ENCODE assay signal across 14 cellular contexts in genomic region chr11:92978226-92979111, GRCh38. TPM values are rescaled to one million over a fixed set of nuclear protein-coding genes. Genes with fewer than 3 reads are reported as not detected.
DNase-seq lines count a peak whose midpoint lies in the region; ATAC-seq and TF ChIP-seq lines count a peak whose summit lies in the region.
"Had no signal": no experiment of that assay in that cellular context is flagged by ENCODE, and none has a peak within 500 bp of the region (broad histone marks: within the 10 kb centered on the region; RNA-seq: fewer than 3 reads in every experiment).

No MANE protein-coding gene starts in this region.

- BruUV-seq in Caco-2 (replicated peaks; lab: Mats Ljungman, UMichigan), result no TSS peak

- H3K27me3 ChIP-seq in RWPE2 (ENCODE audit: insufficient read depth, poor library complexity, severe bottlenecking) (no peaks in the 10 kb centered on the region), suprapubic skin (no peaks in the 10 kb centered on the region), Caco-2 (replicated peaks; ENCODE audit: control insufficient read depth, insufficient read depth, low read length) (no peaks in the 10 kb centered on the region)

- TF ChIP-seq POLR2A in suprapubic skin (IDR thresholded peaks at IDR 0.05), result no peak

- H3K4me1 ChIP-seq in RWPE2 (ENCODE audit: insufficient read depth, poor library complexity, severe bottlenecking), result peaks cover 10% of the 10 kb centered on the region
- no peaks in the 10 kb centered on the region for H3K4me1 ChIP-seq in suprapubic skin
- no peaks in the 10 kb centered on the region for H3K4me1 ChIP-seq in Caco-2

- peaks cover 8% of the 10 kb centered on the region for H3K27me3 Mint-ChIP-seq in Caco-2 (ENCODE audit: insufficient read depth, unreplicated experiment)

- ATAC-seq in RWPE2 (ENCODE audit: low read depth) (peak; percentile 66), left cardiac atrium (peak in 1 of 2 donors; percentile 73), HG02852 (IDR thresholded peaks at IDR 0.05; ENCODE audit: unreplicated experiment) (no peak)
- ATAC-seq: activated T-cell treated with anti-CD3 and anti-CD28 coated beads, Interleukin-2, amount 50 U/mL, for 4 hours; CD8-positive, alpha-beta T cell had no signal

- WGBS in suprapubic skin, result 47% methylated on average over 7 of the region's 7 CpGs

- TF ChIP-seq CTCF in RWPE2 (IDR thresholded peaks at IDR 0.05; ENCODE audit: poor library complexity, severe bottlenecking) (no peak), suprapubic skin (IDR thresholded peaks at IDR 0.05) (no peak), Caco-2 (IDR thresholded peaks at IDR 0.05; ENCODE audit: insufficient read depth in 1 of 2, low read depth in 1 of 2, low read length in 1 of 2, severe bottlenecking in 1 of 2, unreplicated experiment in 1 of 2) (no peak)

- peak overlapping the region; percentile 53 for H3K27ac ChIP-seq in RWPE2 (ENCODE audit: poor library complexity, severe bottlenecking)
- H3K27ac ChIP-seq in suprapubic skin, result no peak overlapping the region

- no peaks in the 10 kb centered on the region for H3K36me3 Mint-ChIP-seq in Caco-2 (ENCODE audit: insufficient read depth, unreplicated experiment)
- H3K36me3 Mint-ChIP-seq: CD8-positive, alpha-beta T cell; naive B cell; type B pancreatic cell had no signal

- CTCF ChIA-PET in Caco-2 (lab: Charles Lee), result no interaction called here

- TF ChIP-seq EP300 in suprapubic skin (IDR thresholded peaks at IDR 0.05), result no peak

- H3K9me3 Mint-ChIP-seq in Caco-2 (ENCODE audit: unreplicated experiment), result no peaks in the 10 kb centered on the region
- H3K9me3 Mint-ChIP-seq: activated T-cell treated with anti-CD3 and anti-CD28 coated beads, Interleukin-2, amount 50 U/mL, for 4 hours; CD8-positive, alpha-beta T cell; type B pancreatic cell had no signal

- DNase-seq in DMS153 (lab: John Stamatoyannopoulos, UW), result peak; percentile 97
- peak; percentile 93 for DNase-seq in NCI-H1436 treated with DMSO at 0.1 percent for 48 hours (lab: John Stamatoyannopoulos, UW)
- DNase-seq in RWPE2 (ENCODE audit: low spot score), result no peak
- peak; percentile 45 for DNase-seq in left cardiac atrium
- DNase-seq in suprapubic skin (ENCODE audit: low spot score in 2 of 2), result no peak
- no peak for DNase-seq in stimulated activated naive CD4-positive, alpha-beta T cell (lab: John Stamatoyannopoulos, UW)
- DNase-seq in Caco-2, result no peak
- DNase-seq: activated T-cell treated with anti-CD3 and anti-CD28 coated beads, Interleukin-2, amount 50 U/mL, for 4 hours; CD8-positive, alpha-beta T cell; cerebellar nuclear complex; naive B cell; stimulated activated CD4-positive, alpha-beta T cell treated with anti-CD3 and anti-CD28 coated beads, Interleukin-4, amount 100 ng/mL, for 4 hours had no signal

- H3K36me3 ChIP-seq in RWPE2 (ENCODE audit: low read depth) (no peaks in the 10 kb centered on the region), suprapubic skin (no peaks in the 10 kb centered on the region), Caco-2 (ENCODE audit: control insufficient read depth, insufficient read depth, low read length) (no peaks in the 10 kb centered on the region)

- H3K9me3 ChIP-seq in RWPE2 (ENCODE audit: severe bottlenecking), result no peaks in the 10 kb centered on the region
- H3K9me3 ChIP-seq in suprapubic skin, result no peaks in the 10 kb centered on the region
- no peaks in the 10 kb centered on the region for H3K9me3 ChIP-seq in Caco-2

- H3K4me3 Mint-ChIP-seq in Caco-2 (ENCODE audit: unreplicated experiment), result no peak overlapping the region
- H3K4me3 Mint-ChIP-seq: activated T-cell treated with anti-CD3 and anti-CD28 coated beads, Interleukin-2, amount 50 U/mL, for 4 hours; CD8-positive, alpha-beta T cell; type B pancreatic cell had no signal

- POLR2A ChIA-PET in Caco-2 (lab: Charles Lee), result no interaction called here

- intact Hi-C loops in left cardiac atrium (cut with DNase I), result no loop called here
- intact Hi-C loops in Caco-2 (cut with micrococcal nuclease; ENCODE audit: unreplicated experiment), result no loop called here

- H3K4me3 ChIP-seq in RWPE2 (ENCODE audit: severe bottlenecking) (no peak overlapping the region), suprapubic skin (no peak overlapping the region), Caco-2 (ENCODE audit: low read depth, low read length) (no peak overlapping the region)

- H3K4me1 Mint-ChIP-seq in Caco-2 (ENCODE audit: low read depth, unreplicated experiment), result no peaks in the 10 kb centered on the region
- H3K4me1 Mint-ChIP-seq: naive B cell had no signal

- H3K27ac Mint-ChIP-seq in Caco-2 (ENCODE audit: unreplicated experiment), result no peak overlapping the region
- H3K27ac Mint-ChIP-seq: CD8-positive, alpha-beta T cell; type B pancreatic cell had no signal

RNA-seq across cellular contexts. Expression of gene MTNR1B, which starts 9.0 kb away (rescaled TPM):
- not detected for total RNA-seq in left cardiac atrium
- not detected for total RNA-seq in suprapubic skin
- total RNA-seq in Caco-2 (2022), result not detected in 2 replicates
- total RNA-seq: activated T-cell treated with anti-CD3 and anti-CD28 coated beads, Interleukin-2, amount 50 U/mL, for 4 hours; CD8-positive, alpha-beta T cell had no signal

Comparison
In these comparisons a context has a peak if more than half of its experiments do, and no peak if none do; other contexts are left out.
1. DNase-seq: peak in DMS153 (single experiment), NCI-H1436 treated with DMSO at 0.1 percent for 48 hours (single experiment) and left cardiac atrium (single experiment); none in RWPE2 (single experiment), suprapubic skin (0 of 2), stimulated activated naive CD4-positive, alpha-beta T cell (0 of 6) and Caco-2 (0 of 2).